25 cellular contexts compared by ENCODE assay signal in the genomic region with DNA sequence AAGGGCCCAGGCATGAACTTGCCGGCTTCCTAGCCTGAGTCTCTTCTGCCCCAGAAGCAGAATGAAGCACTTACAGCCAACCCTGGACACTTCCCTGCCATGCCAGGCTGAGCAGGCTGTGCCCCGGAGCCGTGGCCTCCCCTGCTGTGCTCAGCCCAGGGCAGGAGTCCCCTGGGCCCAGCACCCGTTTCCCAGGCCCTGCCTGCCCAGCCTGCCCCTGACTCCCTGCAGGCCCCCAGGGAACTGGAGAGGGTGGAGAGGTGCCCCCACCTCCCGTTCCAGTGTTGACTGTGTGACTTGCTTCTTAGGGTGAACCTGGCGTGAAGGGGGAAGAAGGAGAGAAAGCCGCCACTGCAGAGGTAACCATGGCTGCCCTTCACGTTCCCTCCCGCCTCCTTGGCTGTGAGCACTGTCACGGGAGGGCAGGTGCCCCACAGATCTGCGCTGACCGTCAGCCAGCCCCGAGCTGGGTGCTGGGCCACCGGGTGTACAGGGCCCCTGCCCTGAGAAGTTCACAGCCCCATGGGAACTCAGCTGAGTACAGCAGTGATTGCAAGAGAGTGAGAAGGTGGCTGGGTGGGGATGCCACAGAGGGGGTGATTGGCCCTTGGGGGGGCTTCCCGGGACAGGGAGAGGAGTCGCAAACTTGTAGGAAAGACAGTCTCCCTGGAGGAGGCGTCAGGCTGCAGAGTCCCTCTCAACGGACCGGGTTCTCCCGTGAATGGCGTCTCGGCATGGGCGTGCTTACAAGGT.
A peak's percentile ranks its signal among the peaks of the same experiment; 100 is the strongest.
DNase-seq lines count a peak whose midpoint lies in the region; ATAC-seq and TF ChIP-seq lines count a peak whose summit lies in the region.
"Had no signal": no experiment of that assay in that cellular context is flagged by ENCODE, and none has a peak within 500 bp of the region (broad histone marks: within the 10 kb centered on the region; RNA-seq: fewer than 3 reads in every experiment).

No MANE protein-coding gene starts in this region.

- H3K27me3 ChIP-seq in heart right ventricle: peaks cover 0 to 21% (median 0%) of the 10 kb centered on the region in 7 donors
- H3K27me3 ChIP-seq in NT2/D1 (ENCODE audit: insufficient read depth, insufficient read length): no peaks in the 10 kb centered on the region
- H3K27me3 ChIP-seq in aorta (ENCODE audit: control insufficient read depth in 1 of 2, insufficient read depth in 2 of 2, low read length in 1 of 2): no peaks in the 10 kb centered on the region
- H3K27me3 ChIP-seq: brain microvascular endothelial cell, colonic mucosa had no signal

- H3K9me3 ChIP-seq in heart right ventricle: no peaks in the 10 kb centered on the region
- no peaks in the 10 kb centered on the region for H3K9me3 ChIP-seq in NT2/D1 (ENCODE audit: insufficient read depth, low read length)
- no peaks in the 10 kb centered on the region for H3K9me3 ChIP-seq in aorta (ENCODE audit: control insufficient read depth, low read length)
- H3K9me3 ChIP-seq: colonic mucosa, stomach had no signal

- no peak overlapping the region for H3K27ac Mint-ChIP-seq in mesothelial cell of epicardium
- H3K27ac Mint-ChIP-seq: activated T-helper 1 cell treated with anti-CD3 and anti-CD28 coated beads, Interleukin-12 subunit alpha, Interleukin-12 subunit beta, Interleukin-2, Interleukin-4 antibody, amounts not matched to agents 30 ng/mL and 10 ng/mL and 1 ng/mL, durations not matched to agents 14 hours and 24 hours and 36 hours; CD4-positive, alpha-beta T cell had no signal

- peak; percentile 67 for DNase-seq in cardiac septum (ENCODE audit: low spot score)
- no peak for DNase-seq in heart right ventricle
- DNase-seq in NT2/D1 (ENCODE audit: low read depth, low spot score): no peak
- peak; percentile 16 to 22 for DNase-seq in mesothelial cell of epicardium (ENCODE audit: low spot score in 2 of 2, unreplicated experiment in 2 of 2)
- DNase-seq in aorta: peak; percentile 41 to 51
- no peak for DNase-seq in C1 segment of cervical spinal cord (lab: John Stamatoyannopoulos, UW)
- DNase-seq: brain microvascular endothelial cell; colonic mucosa; DMS153; GF-D8; kidney glomerular epithelial cell; NCI-H1048; NCI-H187 treated with DMSO at 0.1 percent for 48 hours; NCI-H774; OCI-M1; SHP77 treated with DMSO at 0.1 percent for 48 hours; stimulated activated CD4-positive, alpha-beta T cell treated with anti-CD3 and anti-CD28 coated beads, Interleukin-12 subunit alpha, Interleukin-12 subunit beta, amount 100 ng/mL, for 4 hours; stimulated activated CD4-positive, alpha-beta T cell treated with anti-CD3 and anti-CD28 coated beads, Interleukin-4, amount 100 ng/mL, for 4 hours; stomach; trophoblast cell had no signal

- no peaks in the 10 kb centered on the region for H3K27me3 Mint-ChIP-seq in mesothelial cell of epicardium (ENCODE audit: low read depth)
- H3K27me3 Mint-ChIP-seq: CD4-positive, alpha-beta T cell had no signal

- ATAC-seq in heart right ventricle (no peak), aorta (ENCODE audit: low FRiP score) (peak; percentile 51), HG02588 (IDR thresholded peaks at IDR 0.05; ENCODE audit: unreplicated experiment) (no peak), HG03039 (IDR thresholded peaks at IDR 0.05; ENCODE audit: unreplicated experiment) (no peak)
- ATAC-seq: HCT116 had no signal

- H3K4me1 ChIP-seq in heart right ventricle: no peaks in the 10 kb centered on the region
- peaks cover 11% of the 10 kb centered on the region for H3K4me1 ChIP-seq in NT2/D1 (ENCODE audit: insufficient read depth, insufficient read length)
- no peaks in the 10 kb centered on the region for H3K4me1 ChIP-seq in aorta (ENCODE audit: control insufficient read depth in 1 of 2, insufficient read depth in 2 of 2, low read length in 2 of 2)
- H3K4me1 ChIP-seq: colonic mucosa, stomach had no signal

- peaks cover 4% of the 10 kb centered on the region for H3K36me3 Mint-ChIP-seq in mesothelial cell of epicardium

- no peaks in the 10 kb centered on the region for H3K4me1 Mint-ChIP-seq in mesothelial cell of epicardium

- H3K27ac ChIP-seq in heart right ventricle (no peak overlapping the region), aorta (ENCODE audit: low read depth in 1 of 2, low read length in 2 of 2) (no peak overlapping the region)
- H3K27ac ChIP-seq: brain microvascular endothelial cell, colonic mucosa, stomach had no signal

- H3K4me3 ChIP-seq in heart right ventricle (no peak overlapping the region), NT2/D1 (ENCODE audit: insufficient read length, low read depth) (no peak overlapping the region), aorta (ENCODE audit: low read length in 2 of 2) (no peak overlapping the region)
- H3K4me3 ChIP-seq: colonic mucosa, stomach had no signal

- intact Hi-C loops in cardiac septum (cut with DNase I): no loop called here
- intact Hi-C loops in heart right ventricle (cut with DNase I): loop anchor here in 1 of 10 donors (5.0 kb wide), 1 partner anchor 714 kb away; no protein-coding TSS in a partner anchor
- intact Hi-C loops in aorta (cut with DNase I): no loop called here

- WGBS in heart right ventricle, 2 donors: 82 to 85% methylated on average over 23 of the region's 23 CpGs
- 84 to 88% methylated on average over 23 of the region's 23 CpGs for WGBS in aorta, 2 donors

- no peaks in the 10 kb centered on the region for H3K9me3 Mint-ChIP-seq in mesothelial cell of epicardium
- H3K9me3 Mint-ChIP-seq: activated T-helper 1 cell treated with anti-CD3 and anti-CD28 coated beads, Interleukin-12 subunit alpha, Interleukin-12 subunit beta, Interleukin-2, Interleukin-4 antibody, amounts not matched to agents 30 ng/mL and 10 ng/mL and 1 ng/mL, durations not matched to agents 14 hours and 24 hours and 36 hours; CD4-positive, alpha-beta T cell had no signal

- H3K9ac ChIP-seq in NT2/D1 (ENCODE audit: insufficient read length, low read depth): peak overlapping the region; percentile 67

- H3K4me3 Mint-ChIP-seq in mesothelial cell of epicardium: no peak overlapping the region
- H3K4me3 Mint-ChIP-seq: activated T-helper 1 cell treated with anti-CD3 and anti-CD28 coated beads, Interleukin-12 subunit alpha, Interleukin-12 subunit beta, Interleukin-2, Interleukin-4 antibody, amounts not matched to agents 30 ng/mL and 10 ng/mL and 1 ng/mL, durations not matched to agents 14 hours and 24 hours and 36 hours; CD4-positive, alpha-beta T cell had no signal

- H3K36me3 ChIP-seq in heart right ventricle (no peaks in the 10 kb centered on the region), NT2/D1 (ENCODE audit: insufficient read depth, insufficient read length, low read length) (peaks cover 8% of the 10 kb centered on the region), aorta (ENCODE audit: control insufficient read depth in 1 of 2, insufficient read depth in 2 of 2, low read length in 1 of 2) (no peaks in the 10 kb centered on the region)
- H3K36me3 ChIP-seq: brain microvascular endothelial cell, colonic mucosa, stomach had no signal

- TF ChIP-seq CTCF in heart right ventricle (IDR thresholded peaks at IDR 0.05) (no peak), mesothelial cell of epicardium (IDR thresholded peaks at IDR 0.05; ENCODE audit: unreplicated experiment) (no peak)

Comparison
In these comparisons a context has a peak if more than half of its experiments do, and no peak if none do; other contexts are left out.
1. DNase-seq: peak in cardiac septum (single experiment), mesothelial cell of epicardium (2 of 2) and aorta (2 of 2); none in heart right ventricle (0 of 2), NT2/D1 (single experiment) and C1 segment of cervical spinal cord (0 of 14).